Comparison of ENCODE assay signal across 1 cellular context in the genomic region with DNA sequence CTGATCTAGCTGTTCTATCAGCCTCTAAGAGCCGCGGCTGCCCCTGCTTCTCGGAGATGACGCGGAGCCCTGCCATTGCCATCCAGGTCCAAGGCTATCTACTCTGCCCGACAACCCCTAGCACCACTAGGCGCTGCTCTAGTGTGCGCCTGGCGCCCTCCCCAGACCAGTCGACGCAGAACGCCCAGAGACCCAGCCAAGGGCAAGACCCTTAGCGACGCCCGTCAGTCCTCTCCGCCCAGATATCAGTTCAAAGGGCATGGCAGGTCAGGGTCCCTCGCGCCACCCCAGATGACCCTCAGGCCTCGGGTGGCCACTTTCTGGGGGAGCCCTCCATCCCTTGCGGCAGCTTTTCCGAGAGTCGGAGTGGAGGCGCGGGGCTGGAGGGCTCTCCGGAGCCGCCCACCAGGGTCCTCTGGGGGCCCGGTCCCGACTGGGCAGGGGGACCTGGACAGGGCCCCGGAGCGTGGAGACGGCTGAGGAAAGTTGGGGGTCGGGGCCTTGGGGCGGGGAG.
TF ChIP-seq lines count a peak whose summit lies in the region.

No MANE protein-coding gene starts in this region.

TF ChIP-seq in GM12878, 131 proteins besides CTCF, POLR2A, EP300 and RAD21:
- no peak for TF ChIP-seq SREBF1 (IDR thresholded peaks at IDR 0.05; ENCODE audit: low read length)
- no peak for TF ChIP-seq RUNX3 (IDR thresholded peaks at IDR 0.05; ENCODE audit: low read length)
- no peak for TF ChIP-seq POU2F2 (IDR thresholded peaks at IDR 0.05; ENCODE audit: borderline replicate concordance, low read depth, low read length)
- no peak for TF ChIP-seq BRCA1 (IDR thresholded peaks at IDR 0.05; ENCODE audit: low read depth, low read length)
- TF ChIP-seq PAX8 (IDR thresholded peaks at IDR 0.05), result no peak
- no peak for TF ChIP-seq ZNF207 (IDR thresholded peaks at IDR 0.05; ENCODE audit: borderline replicate concordance)
- TF ChIP-seq SIX5 (IDR thresholded peaks at IDR 0.05; ENCODE audit: low read depth, low read length, severe bottlenecking), result no peak
- TF ChIP-seq, protein P1, sequence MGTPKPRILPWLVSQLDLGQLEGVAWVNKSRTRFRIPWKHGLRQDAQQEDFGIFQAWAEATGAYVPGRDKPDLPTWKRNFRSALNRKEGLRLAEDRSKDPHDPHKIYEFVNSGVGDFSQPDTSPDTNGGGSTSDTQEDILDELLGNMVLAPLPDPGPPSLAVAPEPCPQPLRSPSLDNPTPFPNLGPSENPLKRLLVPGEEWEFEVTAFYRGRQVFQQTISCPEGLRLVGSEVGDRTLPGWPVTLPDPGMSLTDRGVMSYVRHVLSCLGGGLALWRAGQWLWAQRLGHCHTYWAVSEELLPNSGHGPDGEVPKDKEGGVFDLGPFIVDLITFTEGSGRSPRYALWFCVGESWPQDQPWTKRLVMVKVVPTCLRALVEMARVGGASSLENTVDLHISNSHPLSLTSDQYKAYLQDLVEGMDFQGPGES (IDR thresholded peaks at IDR 0.05), result no peak
- TF ChIP-seq KLF5 (IDR thresholded peaks at IDR 0.05; ENCODE audit: partially characterized antibody), result no peak
- TF ChIP-seq, protein P2, sequence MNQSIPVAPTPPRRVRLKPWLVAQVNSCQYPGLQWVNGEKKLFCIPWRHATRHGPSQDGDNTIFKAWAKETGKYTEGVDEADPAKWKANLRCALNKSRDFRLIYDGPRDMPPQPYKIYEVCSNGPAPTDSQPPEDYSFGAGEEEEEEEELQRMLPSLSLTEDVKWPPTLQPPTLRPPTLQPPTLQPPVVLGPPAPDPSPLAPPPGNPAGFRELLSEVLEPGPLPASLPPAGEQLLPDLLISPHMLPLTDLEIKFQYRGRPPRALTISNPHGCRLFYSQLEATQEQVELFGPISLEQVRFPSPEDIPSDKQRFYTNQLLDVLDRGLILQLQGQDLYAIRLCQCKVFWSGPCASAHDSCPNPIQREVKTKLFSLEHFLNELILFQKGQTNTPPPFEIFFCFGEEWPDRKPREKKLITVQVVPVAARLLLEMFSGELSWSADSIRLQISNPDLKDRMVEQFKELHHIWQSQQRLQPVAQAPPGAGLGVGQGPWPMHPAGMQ (IDR thresholded peaks at IDR 0.05; ENCODE audit: borderline replicate concordance), result no peak
- TF ChIP-seq NRF1 (conservative IDR thresholded peaks at IDR 0.05; ENCODE audit: low read depth, low read length), result no peak
- no peak for TF ChIP-seq KAT2A (conservative IDR thresholded peaks at IDR 0.05; ENCODE audit: control insufficient read depth, low read depth, low read length)
- no peak for TF ChIP-seq ZNF217 (IDR thresholded peaks at IDR 0.05)
